ENCODE assay signal across 21 cellular contexts in genomic region chr10:66258693-66259092, GRCh38.
"Had no signal": no experiment of that assay in that cellular context is flagged by ENCODE, and none has a peak within 500 bp of the region (broad histone marks: within the 10 kb centered on the region; RNA-seq: fewer than 3 reads in every experiment).

No MANE protein-coding gene starts in this region.

- FAIRE-seq: islet of Langerhans had no signal

- H3K36me3 Mint-ChIP-seq: activated CD4-positive, alpha-beta memory T cell treated with anti-CD3 and anti-CD28 coated beads for 36 hours; activated naive CD4-positive, alpha-beta T cell treated with anti-CD3 and anti-CD28 coated beads, Interleukin-2, amount 10 ng/mL, durations not matched to agents 7 days and 5 days; natural killer cell treated with Interleukin-12 subunit alpha and Interleukin-12 subunit beta and Interleukin-15 and Interleukin-18, amount 100 ng/mL, for 72 hours; type B pancreatic cell had no signal

- H3K27ac Mint-ChIP-seq: activated CD4-positive, alpha-beta memory T cell treated with anti-CD3 and anti-CD28 coated beads for 36 hours; activated naive CD4-positive, alpha-beta T cell treated with anti-CD3 and anti-CD28 coated beads, Interleukin-2, amount 10 ng/mL, durations not matched to agents 7 days and 5 days; activated T-cell treated with anti-CD3 and anti-CD28 coated beads, Interleukin-2, amount 50 U/mL, for 72 hours; natural killer cell treated with Interleukin-12 subunit alpha and Interleukin-12 subunit beta and Interleukin-15 and Interleukin-18, amount 100 ng/mL, for 72 hours; progenitor cell of endocrine pancreas; type B pancreatic cell had no signal

- H3K36me3 ChIP-seq: heart left ventricle, sigmoid colon, thoracic aorta, vagina had no signal

- H3K27me3 ChIP-seq: heart left ventricle, sigmoid colon, vagina had no signal

- H3K4me3 ChIP-seq: coronary artery, heart left ventricle, sigmoid colon, smooth muscle cell, thoracic aorta, vagina had no signal

- H3K4me1 ChIP-seq: heart left ventricle, sigmoid colon, vagina had no signal

- H3K27ac ChIP-seq: coronary artery, epithelial cell of prostate, heart left ventricle, sigmoid colon, thoracic aorta, vagina had no signal

- H3K27me3 Mint-ChIP-seq: activated CD4-positive, alpha-beta memory T cell treated with anti-CD3 and anti-CD28 coated beads for 36 hours; activated naive CD4-positive, alpha-beta T cell treated with anti-CD3 and anti-CD28 coated beads, Interleukin-2, amount 10 ng/mL, durations not matched to agents 7 days and 5 days; natural killer cell treated with Interleukin-12 subunit alpha and Interleukin-12 subunit beta and Interleukin-15 and Interleukin-18, amount 100 ng/mL, for 72 hours; progenitor cell of endocrine pancreas had no signal

- H3K4me2 ChIP-seq: smooth muscle cell had no signal

- H3K4me1 Mint-ChIP-seq: activated naive CD4-positive, alpha-beta T cell treated with anti-CD3 and anti-CD28 coated beads, Interleukin-2, amount 10 ng/mL, durations not matched to agents 7 days and 5 days had no signal

- DNase-seq: activated CD4-positive, alpha-beta memory T cell treated with anti-CD3 and anti-CD28 coated beads for 36 hours; activated CD4-positive, alpha-beta T cell treated with anti-CD3 and anti-CD28 coated beads for 48 hours; activated effector memory CD4-positive, alpha-beta T cell treated with Interleukin-2 at 50 U/mL for 16 hours; activated naive CD4-positive, alpha-beta T cell treated with anti-CD3 and anti-CD28 coated beads, Interleukin-2, amount 10 ng/mL, durations not matched to agents 7 days and 5 days; activated T-cell treated with anti-CD3 and anti-CD28 coated beads, Interleukin-2, amount 50 U/mL, for 72 hours; amygdala; cerebellar nuclear complex; heart left ventricle; retina; sigmoid colon; stimulated activated CD4-positive, alpha-beta T cell treated with anti-CD3 and anti-CD28 coated beads, Interleukin-15, amount 100 ng/mL, for 24 hours; stimulated activated naive CD4-positive, alpha-beta T cell treated with Interleukin-2 at 50 U/mL for 16 hours had no signal

- H3K4me3 Mint-ChIP-seq: activated CD4-positive, alpha-beta memory T cell treated with anti-CD3 and anti-CD28 coated beads for 36 hours; activated naive CD4-positive, alpha-beta T cell treated with anti-CD3 and anti-CD28 coated beads, Interleukin-2, amount 10 ng/mL, durations not matched to agents 7 days and 5 days; activated T-cell treated with anti-CD3 and anti-CD28 coated beads, Interleukin-2, amount 50 U/mL, for 72 hours; natural killer cell treated with Interleukin-12 subunit alpha and Interleukin-12 subunit beta and Interleukin-15 and Interleukin-18, amount 100 ng/mL, for 72 hours; type B pancreatic cell had no signal

- H3K9me3 Mint-ChIP-seq: activated CD4-positive, alpha-beta memory T cell treated with anti-CD3 and anti-CD28 coated beads for 36 hours had no signal

- H3K9me3 ChIP-seq: heart left ventricle, sigmoid colon, thoracic aorta, vagina had no signal
